ENCODE assay signal across 1 cellular context in the genomic region with DNA sequence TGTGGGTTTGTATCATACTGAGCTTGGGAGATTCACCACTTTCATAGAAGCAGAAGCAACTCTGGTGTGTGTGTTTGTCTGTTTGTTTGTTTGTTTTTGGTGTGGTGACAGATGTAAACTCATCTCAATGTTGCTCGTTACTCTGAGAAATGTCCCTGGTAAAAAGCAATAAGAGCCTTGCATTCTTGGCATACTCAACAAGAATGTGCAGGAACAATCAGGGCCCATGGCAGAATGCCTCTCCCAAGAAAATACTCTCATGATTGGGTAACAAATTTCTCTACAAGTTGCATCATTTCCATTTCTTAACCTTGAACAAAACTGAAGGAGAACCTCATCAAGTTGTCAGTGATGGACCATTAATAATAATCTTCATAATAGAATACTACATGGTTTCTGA.
TF ChIP-seq lines count a peak whose summit lies in the region.

No MANE protein-coding gene starts in this region.

TF ChIP-seq in H1, 55 proteins besides CTCF, POLR2A, EP300 and RAD21:
- 0 out of 2 replicates have a peak, but pooled peaks have one; percentile 30 for TF ChIP-seq TEAD4 (IDR thresholded peaks at IDR 0.05; ENCODE audit: low read depth, low read length)
- TF ChIP-seq, protein P1, sequence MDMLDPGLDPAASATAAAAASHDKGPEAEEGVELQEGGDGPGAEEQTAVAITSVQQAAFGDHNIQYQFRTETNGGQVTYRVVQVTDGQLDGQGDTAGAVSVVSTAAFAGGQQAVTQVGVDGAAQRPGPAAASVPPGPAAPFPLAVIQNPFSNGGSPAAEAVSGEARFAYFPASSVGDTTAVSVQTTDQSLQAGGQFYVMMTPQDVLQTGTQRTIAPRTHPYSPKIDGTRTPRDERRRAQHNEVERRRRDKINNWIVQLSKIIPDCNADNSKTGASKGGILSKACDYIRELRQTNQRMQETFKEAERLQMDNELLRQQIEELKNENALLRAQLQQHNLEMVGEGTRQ (IDR thresholded peaks at IDR 0.05; ENCODE audit: low read length): no peak
